ENCODE assay signal across 1 cellular context in genomic region chrX:13341491-13342101, GRCh38.
TF ChIP-seq lines count a peak whose summit lies in the region.

No MANE protein-coding gene starts in this region.

TF ChIP-seq in HepG2, 621 proteins besides CTCF, POLR2A, EP300 and RAD21 (continued from another document):
- TF ChIP-seq, protein P1, sequence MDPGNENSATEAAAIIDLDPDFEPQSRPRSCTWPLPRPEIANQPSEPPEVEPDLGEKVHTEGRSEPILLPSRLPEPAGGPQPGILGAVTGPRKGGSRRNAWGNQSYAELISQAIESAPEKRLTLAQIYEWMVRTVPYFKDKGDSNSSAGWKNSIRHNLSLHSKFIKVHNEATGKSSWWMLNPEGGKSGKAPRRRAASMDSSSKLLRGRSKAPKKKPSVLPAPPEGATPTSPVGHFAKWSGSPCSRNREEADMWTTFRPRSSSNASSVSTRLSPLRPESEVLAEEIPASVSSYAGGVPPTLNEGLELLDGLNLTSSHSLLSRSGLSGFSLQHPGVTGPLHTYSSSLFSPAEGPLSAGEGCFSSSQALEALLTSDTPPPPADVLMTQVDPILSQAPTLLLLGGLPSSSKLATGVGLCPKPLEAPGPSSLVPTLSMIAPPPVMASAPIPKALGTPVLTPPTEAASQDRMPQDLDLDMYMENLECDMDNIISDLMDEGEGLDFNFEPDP (CRISPR knock-in tag; conservative IDR thresholded peaks at IDR 0.05), result no peak
- TF ChIP-seq MYNN (CRISPR knock-in tag; IDR thresholded peaks at IDR 0.05; ENCODE audit: low read depth) (no peak), ZNF564 (CRISPR knock-in tag; IDR thresholded peaks at IDR 0.05) (no peak), SUZ12 (IDR thresholded peaks at IDR 0.05; ENCODE audit: low read depth, low read length) (no peak)
- TF ChIP-seq, protein P2, sequence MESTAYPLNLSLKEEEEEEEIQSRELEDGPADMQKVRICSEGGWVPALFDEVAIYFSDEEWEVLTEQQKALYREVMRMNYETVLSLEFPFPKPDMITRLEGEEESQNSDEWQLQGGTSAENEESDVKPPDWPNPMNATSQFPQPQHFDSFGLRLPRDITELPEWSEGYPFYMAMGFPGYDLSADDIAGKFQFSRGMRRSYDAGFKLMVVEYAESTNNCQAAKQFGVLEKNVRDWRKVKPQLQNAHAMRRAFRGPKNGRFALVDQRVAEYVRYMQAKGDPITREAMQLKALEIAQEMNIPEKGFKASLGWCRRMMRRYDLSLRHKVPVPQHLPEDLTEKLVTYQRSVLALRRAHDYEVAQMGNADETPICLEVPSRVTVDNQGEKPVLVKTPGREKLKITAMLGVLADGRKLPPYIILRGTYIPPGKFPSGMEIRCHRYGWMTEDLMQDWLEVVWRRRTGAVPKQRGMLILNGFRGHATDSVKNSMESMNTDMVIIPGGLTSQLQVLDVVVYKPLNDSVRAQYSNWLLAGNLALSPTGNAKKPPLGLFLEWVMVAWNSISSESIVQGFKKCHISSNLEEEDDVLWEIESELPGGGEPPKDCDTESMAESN (CRISPR knock-in tag; conservative IDR thresholded peaks at IDR 0.05), result no peak
- TF ChIP-seq, protein P3, sequence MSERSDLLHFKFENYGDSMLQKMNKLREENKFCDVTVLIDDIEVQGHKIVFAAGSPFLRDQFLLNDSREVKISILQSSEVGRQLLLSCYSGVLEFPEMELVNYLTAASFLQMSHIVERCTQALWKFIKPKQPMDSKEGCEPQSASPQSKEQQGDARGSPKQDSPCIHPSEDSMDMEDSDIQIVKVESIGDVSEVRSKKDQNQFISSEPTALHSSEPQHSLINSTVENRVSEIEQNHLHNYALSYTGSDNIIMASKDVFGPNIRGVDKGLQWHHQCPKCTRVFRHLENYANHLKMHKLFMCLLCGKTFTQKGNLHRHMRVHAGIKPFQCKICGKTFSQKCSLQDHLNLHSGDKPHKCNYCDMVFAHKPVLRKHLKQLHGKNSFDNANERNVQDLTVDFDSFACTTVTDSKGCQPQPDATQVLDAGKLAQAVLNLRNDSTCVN (CRISPR knock-in tag; IDR thresholded peaks at IDR 0.05; ENCODE audit: borderline replicate concordance), result no peak
